Comparison of ENCODE assay signal across 13 cellular contexts in genomic region chr15:39642011-39642640, GRCh38.
DNase-seq lines count a peak whose midpoint lies in the region; ATAC-seq, FAIRE-seq and TF ChIP-seq lines count a peak whose summit lies in the region.
"Had no signal": no experiment of that assay in that cellular context is flagged by ENCODE, and none has a peak within 500 bp of the region (broad histone marks: within the 10 kb centered on the region; RNA-seq: fewer than 3 reads in every experiment).

No MANE protein-coding gene starts in this region.

- no peak for ATAC-seq in HG03139 (IDR thresholded peaks at IDR 0.05; ENCODE audit: unreplicated experiment)
- ATAC-seq: psoas muscle had no signal

- H3K36me3 ChIP-seq in bronchial epithelial cell (ENCODE audit: control insufficient read depth, insufficient read depth, low read length): no peaks in the 10 kb centered on the region

- TF ChIP-seq CTCF in AG09309 (IDR thresholded peaks at IDR 0.05; ENCODE audit: control insufficient read depth, insufficient read depth, low read depth, low read length, missing control alignments) (no peak), bronchial epithelial cell (IDR thresholded peaks at IDR 0.05; ENCODE audit: insufficient read depth, low read length, severe bottlenecking) (no peak)

- DNase-seq in AG09309 (ENCODE audit: low read depth) (peak; percentile 37), HS-5 (ENCODE audit: low read depth) (peak; percentile 30), bronchial epithelial cell (ENCODE audit: low read depth) (peak; percentile 94), left kidney (ENCODE audit: low read depth, low spot score) (peak; percentile 67), SKM-1 (lab: John Stamatoyannopoulos, UW; ENCODE audit: unreplicated experiment) (no peak), SIG-M5 (lab: John Stamatoyannopoulos, UW) (no peak), cerebellar nuclear complex (lab: John Stamatoyannopoulos, UW) (no peak)
- DNase-seq: psoas muscle had no signal

- FAIRE-seq in bronchial epithelial cell (lab: Jason Lieb, UNC): no peak
- FAIRE-seq: D721Med, GM18507 had no signal

- no peaks in the 10 kb centered on the region for H3K27me3 ChIP-seq in bronchial epithelial cell (ENCODE audit: control insufficient read depth, insufficient read depth, low read length)

- H3K4me3 ChIP-seq in AG09309 (ENCODE audit: control insufficient read depth, low read depth, low read length) (no peak overlapping the region), bronchial epithelial cell (ENCODE audit: low read depth, low read length) (no peak overlapping the region)
- H3K4me3 ChIP-seq: coronary artery, psoas muscle, SK-N-MC had no signal

Comparison
In these comparisons a context has a peak if more than half of its experiments do, and no peak if none do; other contexts are left out.
1. DNase-seq: peak in AG09309 (single experiment), HS-5 (single experiment), bronchial epithelial cell (single experiment) and left kidney (single experiment); none in SKM-1 (single experiment), SIG-M5 (single experiment) and cerebellar nuclear complex (0 of 2).